In the genomic region with DNA sequence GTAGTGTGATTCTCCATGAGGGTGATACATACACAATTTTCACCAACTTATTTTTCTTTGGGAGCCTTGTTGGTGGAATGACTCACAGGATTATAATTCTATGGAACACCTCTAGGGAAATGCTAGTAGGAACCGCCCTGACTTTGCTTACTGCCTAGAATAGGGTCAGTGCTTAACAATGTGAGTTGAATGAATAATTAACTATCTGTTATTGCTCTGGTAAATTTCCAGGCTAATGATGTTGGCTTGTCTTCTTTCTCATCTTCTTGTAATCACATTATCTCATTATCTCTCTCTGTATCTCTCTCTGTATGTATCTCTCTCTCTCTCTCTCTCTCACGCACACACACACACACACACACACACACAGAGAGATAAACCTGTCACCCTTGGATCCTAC, we compare ENCODE assay signal across 33 cellular contexts.
A peak's percentile ranks its signal among the peaks of the same experiment; 100 is the strongest.
DNase-seq lines count a peak whose midpoint lies in the region; ATAC-seq, FAIRE-seq and TF ChIP-seq lines count a peak whose summit lies in the region.
"Had no signal": no experiment of that assay in that cellular context is flagged by ENCODE, and none has a peak within 500 bp of the region (broad histone marks: within the 10 kb centered on the region; RNA-seq: fewer than 3 reads in every experiment).

No MANE protein-coding gene starts in this region.

- H3K9me3 Mint-ChIP-seq in MCF 10A (ENCODE audit: unreplicated experiment) (no peaks in the 10 kb centered on the region), astrocyte (ENCODE audit: unreplicated experiment) (no peaks in the 10 kb centered on the region)
- H3K9me3 Mint-ChIP-seq: dendritic cell treated with granulocyte-macrophage colony-stimulating factor and Interleukin-4, amounts not matched to agents 40 ng/mL and 50 ng/mL, for 4 days; GM23338 had no signal

- TF ChIP-seq POLR2A in breast epithelium (IDR thresholded peaks at IDR 0.05) (no peak), sigmoid colon (IDR thresholded peaks at IDR 0.05) (no peak)

- POLR2A ChIA-PET in MCF 10A (lab: Yijun Ruan, JAX) = no interaction called here

- no peak overlapping the region for H3K27ac Mint-ChIP-seq in MCF 10A (ENCODE audit: low read depth, unreplicated experiment)
- H3K27ac Mint-ChIP-seq in astrocyte (ENCODE audit: unreplicated experiment) = peak overlapping the region; percentile 0
- H3K27ac Mint-ChIP-seq: activated T-cell treated with anti-CD3 and anti-CD28 coated beads, Interleukin-2, amount 50 U/mL, for 24 hours; CD4-positive, alpha-beta T cell; dendritic cell treated with granulocyte-macrophage colony-stimulating factor and Interleukin-4, amounts not matched to agents 40 ng/mL and 50 ng/mL, for 4 days; GM23338; HFFc6; stimulated activated naive B cell treated with anti-CD40 and anti-IgM and Interleukin-4, amounts not matched to agents 10 μg/mL and 1 μg/mL and 100 μg/mL, for 72 hours had no signal

- CTCF ChIA-PET in MCF 10A (lab: Yijun Ruan, JAX) = no interaction called here

- H3K4me3 ChIP-seq in breast epithelium = no peak overlapping the region
- no peak overlapping the region for H3K4me3 ChIP-seq in astrocyte (ENCODE audit: insufficient read depth, low read depth, low read length)
- no peak overlapping the region for H3K4me3 ChIP-seq in keratinocyte (ENCODE audit: control insufficient read depth in 2 of 3, extremely low read depth in 1 of 3, insufficient read depth in 2 of 3, low read depth in 1 of 3, low read length in 3 of 3)
- no peak overlapping the region for H3K4me3 ChIP-seq in sigmoid colon
- H3K4me3 ChIP-seq: GM23338, MG63 had no signal

- no peak overlapping the region for H3K4me3 Mint-ChIP-seq in MCF 10A (ENCODE audit: unreplicated experiment)
- no peak overlapping the region for H3K4me3 Mint-ChIP-seq in astrocyte (ENCODE audit: unreplicated experiment)
- H3K4me3 Mint-ChIP-seq: activated T-cell treated with anti-CD3 and anti-CD28 coated beads, Interleukin-2, amount 50 U/mL, for 24 hours; CD4-positive, alpha-beta T cell; central memory CD8-positive, alpha-beta T cell; dendritic cell treated with granulocyte-macrophage colony-stimulating factor and Interleukin-4, amounts not matched to agents 40 ng/mL and 50 ng/mL, for 4 days; GM23338; HFFc6; stimulated activated naive B cell treated with anti-CD40 and anti-IgM and Interleukin-4, amounts not matched to agents 10 μg/mL and 1 μg/mL and 100 μg/mL, for 72 hours had no signal

- dilution Hi-C loops in keratinocyte (cut with MboI; ENCODE audit: extremely low pct_ligation_motif_present, low sequenced_read_pairs) = no loop called here

- H3K36me3 Mint-ChIP-seq in MCF 10A (ENCODE audit: insufficient read depth, unreplicated experiment) (no peaks in the 10 kb centered on the region), astrocyte (ENCODE audit: low read depth, unreplicated experiment) (no peaks in the 10 kb centered on the region)
- H3K36me3 Mint-ChIP-seq: stimulated activated naive B cell treated with anti-CD40 and anti-IgM and Interleukin-4, amounts not matched to agents 10 μg/mL and 1 μg/mL and 100 μg/mL, for 72 hours had no signal

- H3K36me3 ChIP-seq in breast epithelium (no peaks in the 10 kb centered on the region), astrocyte (ENCODE audit: insufficient read depth, low read length) (no peaks in the 10 kb centered on the region), keratinocyte (ENCODE audit: control insufficient read depth in 2 of 2, extremely low read depth in 1 of 2, insufficient read depth in 2 of 2, low read length in 2 of 2) (no peaks in the 10 kb centered on the region), sigmoid colon (no peaks in the 10 kb centered on the region)
- H3K36me3 ChIP-seq: MG63, neutrophil had no signal

- no peak for TF ChIP-seq EP300 in sigmoid colon (IDR thresholded peaks at IDR 0.05)

- no peak overlapping the region for H3K4me2 ChIP-seq in astrocyte (ENCODE audit: low read length)
- no peak overlapping the region for H3K4me2 ChIP-seq in keratinocyte (ENCODE audit: control insufficient read depth, extremely low read depth, insufficient read depth, low read depth, low read length)
- H3K4me2 ChIP-seq: GM23338 had no signal

- ATAC-seq in HG03469 (IDR thresholded peaks at IDR 0.05; ENCODE audit: unreplicated experiment) = no peak
- ATAC-seq: GM23338; sciatic nerve; stimulated activated naive B cell treated with anti-CD40 and anti-IgM and Interleukin-4, amounts not matched to agents 10 μg/mL and 1 μg/mL and 100 μg/mL, for 72 hours had no signal

- no peaks in the 10 kb centered on the region for H3K79me2 ChIP-seq in astrocyte (ENCODE audit: insufficient read depth, low read length)
- H3K79me2 ChIP-seq in keratinocyte (ENCODE audit: control insufficient read depth, insufficient read depth, low read length) = no peaks in the 10 kb centered on the region

- no peak for FAIRE-seq in astrocyte (lab: Jason Lieb, UNC)
- peak; percentile 84 for FAIRE-seq in keratinocyte (lab: Jason Lieb, UNC)
- FAIRE-seq: endometrium had no signal

- no peaks in the 10 kb centered on the region for H3K27me3 ChIP-seq in breast epithelium
- no peaks in the 10 kb centered on the region for H3K27me3 ChIP-seq in astrocyte (ENCODE audit: insufficient read depth, low read length)
- no peaks in the 10 kb centered on the region for H3K27me3 ChIP-seq in keratinocyte (ENCODE audit: control insufficient read depth, extremely low read depth, insufficient read depth, low read length)
- H3K27me3 ChIP-seq in sigmoid colon = no peaks in the 10 kb centered on the region
- H3K27me3 ChIP-seq: neutrophil had no signal

- peak; percentile 19 for DNase-seq in MCF 10A (ENCODE audit: unreplicated experiment)
- DNase-seq in breast epithelium (ENCODE audit: low spot score in 2 of 2) = no peak
- DNase-seq in astrocyte (ENCODE audit: low read depth) = no peak
- DNase-seq in keratinocyte (ENCODE audit: low read depth, low spot score) = peak; percentile 2
- DNase-seq in superior temporal gyrus (ENCODE audit: extremely low spot score) = no peak
- no peak for DNase-seq in sigmoid colon
- no peak for DNase-seq in OCI-M2 (lab: John Stamatoyannopoulos, UW; ENCODE audit: unreplicated experiment)
- DNase-seq: activated CD4-positive, alpha-beta T cell treated with anti-CD3 and anti-CD28 coated beads for 48 hours; activated gamma-delta T cell treated with Interleukin-2 at 50 U/mL for 16 hours; activated T-cell treated with anti-CD3 and anti-CD28 coated beads, Interleukin-2, amount 50 U/mL, for 24 hours; AML-193; CD4-positive, alpha-beta T cell; head of caudate nucleus; HFFc6; mesendoderm; MG63; NCI-H2029 treated with DMSO at 0.1 percent for 48 hours; NCI-H2227 treated with DMSO at 0.1 percent for 48 hours; NCI-H748 treated with DMSO at 0.1 percent for 48 hours; SHP77; stimulated activated CD4-positive, alpha-beta T cell treated with anti-CD3 and anti-CD28 coated beads, Interleukin-4, amount 100 ng/mL, for 4 hours; stimulated activated naive B cell treated with anti-CD40 and anti-IgM and Interleukin-4, amounts not matched to agents 10 μg/mL and 1 μg/mL and 100 μg/mL, for 72 hours; SW 1271; T-helper 9 cell; WERI-Rb-1 had no signal

- H4K20me1 ChIP-seq in astrocyte (ENCODE audit: insufficient read depth, low read length) = no peaks in the 10 kb centered on the region
- H4K20me1 ChIP-seq in keratinocyte (ENCODE audit: control insufficient read depth, extremely low read depth, insufficient read depth, low read length) = no peaks in the 10 kb centered on the region

- H3K4me1 ChIP-seq in breast epithelium (no peaks in the 10 kb centered on the region), astrocyte (ENCODE audit: insufficient read depth, low read length) (no peaks in the 10 kb centered on the region), keratinocyte (ENCODE audit: control insufficient read depth, extremely low read depth, insufficient read depth, low read length) (peaks cover 10% of the 10 kb centered on the region), sigmoid colon (no peaks in the 10 kb centered on the region)

- no peak overlapping the region for H3K9ac ChIP-seq in astrocyte (ENCODE audit: low read length)
- H3K9ac ChIP-seq in keratinocyte (ENCODE audit: control insufficient read depth, extremely low read depth, insufficient read depth, low read length) = no peak overlapping the region

- BruUV-seq in MCF 10A (replicated peaks; lab: Mats Ljungman, UMichigan) = no TSS peak

- H3K9me3 ChIP-seq in breast epithelium = no peaks in the 10 kb centered on the region
- no peaks in the 10 kb centered on the region for H3K9me3 ChIP-seq in astrocyte (ENCODE audit: insufficient read depth, low read depth, low read length)
- no peaks in the 10 kb centered on the region for H3K9me3 ChIP-seq in keratinocyte (ENCODE audit: control insufficient read depth, low read depth, low read length)
- H3K9me3 ChIP-seq in sigmoid colon = no peaks in the 10 kb centered on the region
- H3K9me3 ChIP-seq: MG63, neutrophil had no signal

- no peak for TF ChIP-seq CTCF in MCF 10A (IDR thresholded peaks at IDR 0.05; ENCODE audit: unreplicated experiment)
- no peak for TF ChIP-seq CTCF in breast epithelium (IDR thresholded peaks at IDR 0.05)
- no peak for TF ChIP-seq CTCF in astrocyte (IDR thresholded peaks at IDR 0.05; ENCODE audit: insufficient read depth, low read depth, low read length)
- no peak for TF ChIP-seq CTCF in keratinocyte (optimal IDR thresholded peaks at IDR 0.05 in 1 of 3, IDR thresholded peaks at IDR 0.05 in 1 of 3, conservative IDR thresholded peaks at IDR 0.05 in 1 of 3; ENCODE audit: extremely low read depth in 1 of 3, insufficient read depth in 2 of 3, low read length in 3 of 3)
- no peak for TF ChIP-seq CTCF in sigmoid colon (IDR thresholded peaks at IDR 0.05)

- H3K27ac ChIP-seq in breast epithelium (no peak overlapping the region), astrocyte (ENCODE audit: low read depth, low read length) (no peak overlapping the region), keratinocyte (ENCODE audit: control insufficient read depth, insufficient read depth, low read length) (no peak overlapping the region), sigmoid colon (no peak overlapping the region)
- H3K27ac ChIP-seq: 22Rv1, neutrophil, WERI-Rb-1 had no signal

- H3K27me3 Mint-ChIP-seq in MCF 10A (ENCODE audit: insufficient read depth, unreplicated experiment) (no peaks in the 10 kb centered on the region), astrocyte (ENCODE audit: low read depth, unreplicated experiment) (peaks cover under 1% of the 10 kb centered on the region)
- H3K27me3 Mint-ChIP-seq: activated T-cell treated with anti-CD3 and anti-CD28 coated beads, Interleukin-2, amount 50 U/mL, for 24 hours; CD4-positive, alpha-beta T cell; central memory CD8-positive, alpha-beta T cell; dendritic cell treated with granulocyte-macrophage colony-stimulating factor and Interleukin-4, amounts not matched to agents 40 ng/mL and 50 ng/mL, for 4 days; stimulated activated naive B cell treated with anti-CD40 and anti-IgM and Interleukin-4, amounts not matched to agents 10 μg/mL and 1 μg/mL and 100 μg/mL, for 72 hours had no signal

- H3K4me1 Mint-ChIP-seq in MCF 10A (ENCODE audit: insufficient read depth, unreplicated experiment) (peaks cover 14% of the 10 kb centered on the region), astrocyte (ENCODE audit: low read depth, unreplicated experiment) (peaks cover 14% of the 10 kb centered on the region)
- H3K4me1 Mint-ChIP-seq: central memory CD8-positive, alpha-beta T cell; stimulated activated naive B cell treated with anti-CD40 and anti-IgM and Interleukin-4, amounts not matched to agents 10 μg/mL and 1 μg/mL and 100 μg/mL, for 72 hours had no signal

- H2AFZ ChIP-seq in astrocyte (ENCODE audit: low read depth, low read length) (no peak overlapping the region), keratinocyte (ENCODE audit: control insufficient read depth, low read length) (no peak overlapping the region)
- H2AFZ ChIP-seq: GM23338 had no signal

- WGBS in sigmoid colon, 2 donors = 49 to 68% methylated on average over 2 of the region's 2 CpGs

- intact Hi-C loops in MCF 10A (cut with micrococcal nuclease) (no loop called here), breast epithelium (cut with DNase I; ENCODE audit: low total_unique reads) (no loop called here), sigmoid colon (cut with DNase I) (no loop called here)

- H3K9me1 ChIP-seq in keratinocyte (ENCODE audit: control insufficient read depth, extremely low read depth, insufficient read depth, low read length) = no peaks in the 10 kb centered on the region

Comparison
In these comparisons a context has a peak if more than half of its experiments do, and no peak if none do; other contexts are left out.
1. DNase-seq: peak in MCF 10A (single experiment) and keratinocyte (single experiment); none in breast epithelium (0 of 2), astrocyte (single experiment), superior temporal gyrus (single experiment), sigmoid colon (single experiment) and OCI-M2 (single experiment).